Comparison of ENCODE assay signal across 8 cellular contexts in the genomic region with DNA sequence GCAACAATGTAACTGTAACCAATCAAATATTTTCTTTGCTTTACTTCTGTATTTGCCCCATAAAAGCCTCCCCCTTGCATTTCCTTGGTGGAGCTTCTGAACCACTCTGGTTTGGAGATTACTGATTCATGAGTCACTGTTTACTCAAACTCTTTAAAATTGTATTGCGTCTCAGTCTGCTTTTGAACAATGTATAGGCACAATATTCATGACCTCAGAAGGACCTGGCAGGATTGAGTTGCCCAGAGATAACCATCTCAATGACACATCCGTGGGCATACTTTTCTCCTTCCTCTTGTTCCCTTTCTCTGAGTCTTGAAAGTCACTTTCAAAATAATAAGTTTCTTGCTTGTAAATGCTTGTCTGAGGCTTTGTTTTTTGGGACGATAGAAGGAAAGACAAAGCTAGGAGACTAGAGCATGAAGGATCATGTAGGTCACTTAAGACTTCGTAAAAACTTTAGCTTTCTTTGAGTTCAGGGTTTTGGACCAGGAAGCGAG. TPM values are rescaled to one million over a fixed set of nuclear protein-coding genes. Genes with fewer than 3 reads are reported as not detected.
DNase-seq lines count a peak whose midpoint lies in the region; ATAC-seq and TF ChIP-seq lines count a peak whose summit lies in the region.

No MANE protein-coding gene starts in this region.

- no peak for TF ChIP-seq CTCF in activated CD8-positive, alpha-beta T cell treated with anti-CD3 and anti-CD28 coated beads for 36 hours (IDR thresholded peaks at IDR 0.05)
- TF ChIP-seq CTCF in endodermal cell (conservative IDR thresholded peaks at IDR 0.05), result no peak

- peak overlapping the region; percentile 57 for H3K27ac Mint-ChIP-seq in activated CD8-positive, alpha-beta T cell treated with anti-CD3 and anti-CD28 coated beads for 36 hours
- H3K27ac Mint-ChIP-seq in endodermal cell, result no peak overlapping the region

- no peak overlapping the region for H3K9ac ChIP-seq in endodermal cell (ENCODE audit: extremely low read depth, low read length, poor library complexity, severe bottlenecking)

- POLR2A ChIA-PET in activated CD8-positive, alpha-beta T cell treated with anti-CD3 and anti-CD28 coated beads for 36 hours (lab: Charles Lee), result no interaction called here

- peaks cover 16% of the 10 kb centered on the region for H3K4me1 Mint-ChIP-seq in activated CD8-positive, alpha-beta T cell treated with anti-CD3 and anti-CD28 coated beads for 36 hours (ENCODE audit: low read depth)
- H3K4me1 Mint-ChIP-seq in endodermal cell, result no peaks in the 10 kb centered on the region

- peak; percentile 40 for DNase-seq in activated CD8-positive, alpha-beta T cell treated with anti-CD3 and anti-CD28 coated beads for 36 hours
- DNase-seq in myocyte (ENCODE audit: low read depth), result peak; percentile 31
- no peak for DNase-seq in NCI-H524 (lab: John Stamatoyannopoulos, UW)
- no peak for DNase-seq in D341Med (ENCODE audit: low spot score)
- no peak for DNase-seq in endodermal cell
- no peak for DNase-seq in cerebellar nuclear complex (lab: John Stamatoyannopoulos, UW)

- H3K9me3 ChIP-seq in endodermal cell (ENCODE audit: control insufficient read depth, low read length), result no peaks in the 10 kb centered on the region

- ATAC-seq in GM18499 (IDR thresholded peaks at IDR 0.05; ENCODE audit: insufficient read depth, unreplicated experiment), result peak; percentile 76
- peak; percentile 91 for ATAC-seq in HG03196 (IDR thresholded peaks at IDR 0.05; ENCODE audit: unreplicated experiment)
- peak; percentile 97 for ATAC-seq in activated CD8-positive, alpha-beta T cell treated with anti-CD3 and anti-CD28 coated beads for 36 hours

- H3K36me3 ChIP-seq in endodermal cell (ENCODE audit: control insufficient read depth, insufficient read depth, low read length), result no peaks in the 10 kb centered on the region

- no peaks in the 10 kb centered on the region for H3K36me3 Mint-ChIP-seq in activated CD8-positive, alpha-beta T cell treated with anti-CD3 and anti-CD28 coated beads for 36 hours (ENCODE audit: low read depth)
- H3K36me3 Mint-ChIP-seq in endodermal cell (ENCODE audit: low read depth), result no peaks in the 10 kb centered on the region

- H3K4me3 ChIP-seq in endodermal cell (ENCODE audit: low read length), result no peak overlapping the region

- no peak overlapping the region for H3K4me3 Mint-ChIP-seq in activated CD8-positive, alpha-beta T cell treated with anti-CD3 and anti-CD28 coated beads for 36 hours
- no peak overlapping the region for H3K4me3 Mint-ChIP-seq in endodermal cell

- 85 to 87% methylated on average over 3 to 5 of the region's 5 CpGs for WGBS in endodermal cell (ENCODE audit: insufficient coverage in 1 of 2, insufficient read length in 1 of 2), 2 experiments

- H3K4me1 ChIP-seq in endodermal cell (ENCODE audit: control insufficient read depth, insufficient read depth, low read length), result no peaks in the 10 kb centered on the region

- CTCF ChIA-PET in activated CD8-positive, alpha-beta T cell treated with anti-CD3 and anti-CD28 coated beads for 36 hours (lab: Charles Lee), result interaction anchor here (1.0 to 4.3 kb wide), 4 partner anchors 16 to 35 kb away, joined by 3 to 19 read pairs (median 8); no protein-coding TSS in a partner anchor

- no peak overlapping the region for H3K27ac ChIP-seq in endodermal cell (ENCODE audit: low read depth, low read length)

- intact Hi-C loops in activated CD8-positive, alpha-beta T cell treated with anti-CD3 and anti-CD28 coated beads for 36 hours (cut with micrococcal nuclease), result no loop called here

- H3K27me3 Mint-ChIP-seq in activated CD8-positive, alpha-beta T cell treated with anti-CD3 and anti-CD28 coated beads for 36 hours, result peaks cover 3% of the 10 kb centered on the region
- H3K27me3 Mint-ChIP-seq in endodermal cell (ENCODE audit: insufficient read depth), result no peaks in the 10 kb centered on the region

- no peaks in the 10 kb centered on the region for H3K27me3 ChIP-seq in endodermal cell (ENCODE audit: control insufficient read depth, insufficient read depth, low read length, poor library complexity, severe bottlenecking)

- H3K9me3 Mint-ChIP-seq in activated CD8-positive, alpha-beta T cell treated with anti-CD3 and anti-CD28 coated beads for 36 hours, result no peaks in the 10 kb centered on the region
- no peaks in the 10 kb centered on the region for H3K9me3 Mint-ChIP-seq in endodermal cell

RNA-seq across cellular contexts. Expression of a gene that starts 57.1 kb away (rescaled TPM):
- total RNA-seq in activated CD8-positive, alpha-beta T cell treated with anti-CD3 and anti-CD28 coated beads for 36 hours, result not detected
- total RNA-seq in myocyte (not detected in 2 replicates), endodermal cell (not detected)
- not detected for polyA plus RNA-seq in myocyte (2012)
- not detected for polyA plus RNA-seq in endodermal cell (2013, experiment 1 of 2)
- polyA plus RNA-seq in endodermal cell (2013, experiment 2 of 2), result not detected

Comparison
In these comparisons a context has a peak if more than half of its experiments do, and no peak if none do; other contexts are left out.
1. DNase-seq: peak in activated CD8-positive, alpha-beta T cell treated with anti-CD3 and anti-CD28 coated beads for 36 hours (single experiment) and myocyte (single experiment); none in NCI-H524 (0 of 2), D341Med (single experiment), endodermal cell (single experiment) and cerebellar nuclear complex (0 of 2).
2. Peak in every context shown above with its lines, with median percentiles within 50 percentile points of each other: ATAC-seq.